25 cellular contexts compared by ENCODE assay signal in the genomic region with DNA sequence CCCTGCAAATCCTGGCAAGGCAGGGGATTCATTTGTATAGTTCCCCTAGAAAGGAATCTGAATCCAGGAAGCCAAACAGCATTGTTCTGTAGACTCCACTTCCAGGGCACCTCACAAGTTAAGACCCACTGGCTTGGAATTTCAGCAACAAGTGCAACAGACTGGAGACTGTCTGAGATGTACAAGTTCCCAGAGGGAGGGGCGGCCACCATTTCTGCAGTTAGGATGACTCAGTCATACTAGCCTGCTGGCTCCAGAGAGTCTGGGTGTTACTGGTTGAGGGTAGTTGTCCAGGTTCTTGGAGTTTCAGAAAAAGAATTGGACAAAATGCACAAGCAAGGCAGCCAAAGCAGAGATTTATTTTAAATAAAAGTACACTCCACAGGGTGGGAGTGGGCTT.
"Had no signal": no experiment of that assay in that cellular context is flagged by ENCODE, and none has a peak within 500 bp of the region (broad histone marks: within the 10 kb centered on the region; RNA-seq: fewer than 3 reads in every experiment).

No MANE protein-coding gene starts in this region.

- H3K4me3 ChIP-seq: left lung, lower lobe of right lung, pancreas, prostate gland, skin epidermis, suprapubic skin, thoracic aorta, tibial artery, upper lobe of right lung had no signal

- H3K27ac ChIP-seq: left lung, lower lobe of right lung, pancreas, prostate gland, skin epidermis, suprapubic skin, thoracic aorta, tibial artery, upper lobe of right lung had no signal

- ATAC-seq: left colon; left lung; naive thymus-derived CD8-positive, alpha-beta T cell; pancreas; right cardiac atrium; sciatic nerve; stimulated activated naive B cell treated with anti-CD40 and anti-IgM and Interleukin-4, amounts not matched to agents 10 μg/mL and 1 μg/mL and 100 μg/mL, for 72 hours; stimulated activated naive CD8-positive, alpha-beta T cell treated with anti-CD3 and anti-CD28 coated beads, Interleukin-15, Interleukin-2, amounts not matched to agents 100 U/mL and 50 U/mL, for 24 hours had no signal

- DNase-seq: hippocampal formation; left colon; lower lobe of right lung; mammary epithelial cell; mesenchymal stem cell; naive thymus-derived CD8-positive, alpha-beta T cell; nucleus accumbens; retina; right cardiac atrium; stimulated activated CD4-positive, alpha-beta T cell treated with anti-CD3 and anti-CD28 coated beads, Interleukin-12 subunit alpha, Interleukin-12 subunit beta, amount 100 ng/mL, for 4 hours; stimulated activated CD4-positive, alpha-beta T cell treated with anti-CD3 and anti-CD28 coated beads, Interleukin-15, amount 100 ng/mL, for 24 hours; stimulated activated CD4-positive, alpha-beta T cell treated with anti-CD3 and anti-CD28 coated beads, Interleukin-2, amount 100 ng/mL, for 24 hours; stimulated activated CD4-positive, alpha-beta T cell treated with anti-CD3 and anti-CD28 coated beads, Interleukin-4, amount 100 ng/mL, for 1 hour; stimulated activated naive B cell treated with anti-CD40 and anti-IgM and Interleukin-4, amounts not matched to agents 10 μg/mL and 1 μg/mL and 100 μg/mL, for 72 hours; stimulated activated naive CD8-positive, alpha-beta T cell treated with anti-CD3 and anti-CD28 coated beads, Interleukin-15, Interleukin-2, amounts not matched to agents 100 U/mL and 50 U/mL, for 24 hours; tibial artery; trophoblast cell; upper lobe of right lung had no signal

- H3K4me1 ChIP-seq: left lung, lower lobe of right lung, pancreas, prostate gland, suprapubic skin, tibial artery, upper lobe of right lung had no signal

- H3K27me3 ChIP-seq: left lung, pancreas, suprapubic skin, tibial artery, upper lobe of right lung had no signal

- H3K36me3 ChIP-seq: left lung, lower lobe of right lung, pancreas, prostate gland, suprapubic skin, thoracic aorta, tibial artery, upper lobe of right lung had no signal

- H3K9me3 ChIP-seq: lower lobe of right lung, pancreas, prostate gland, suprapubic skin, thoracic aorta, upper lobe of right lung had no signal
